8 cellular contexts compared by ENCODE assay signal in the genomic region with DNA sequence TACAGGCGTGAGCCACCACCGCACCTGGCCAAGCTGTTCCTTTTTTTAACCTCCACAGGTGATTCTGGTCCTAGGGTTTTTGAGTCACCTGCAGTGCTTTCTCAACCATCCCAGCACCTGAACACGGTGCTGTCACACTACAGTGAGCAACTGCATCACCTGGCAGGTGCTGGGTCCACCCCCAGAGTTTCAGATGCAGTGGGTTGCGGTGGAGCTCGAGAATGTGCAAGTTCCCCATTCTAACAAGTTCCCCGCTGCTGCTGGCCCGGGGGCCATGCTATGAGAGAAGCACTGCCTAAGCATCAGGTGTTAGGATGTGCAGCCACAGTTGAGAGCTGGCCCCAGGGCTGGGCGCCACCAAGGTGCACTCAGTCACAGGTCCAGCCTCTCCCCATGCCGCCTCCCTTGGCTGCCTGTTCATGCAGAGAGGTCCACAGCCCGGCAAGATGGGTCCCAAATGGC. TPM values are rescaled to one million over a fixed set of nuclear protein-coding genes. Genes with fewer than 3 reads are reported as not detected.
DNase-seq lines count a peak whose midpoint lies in the region; ATAC-seq, FAIRE-seq and TF ChIP-seq lines count a peak whose summit lies in the region.

No MANE protein-coding gene starts in this region.

- CTCF ChIA-PET in A673 (lab: Charles Lee), result interaction anchor here (0.6 kb wide), 2 partner anchors 146 to 151 kb away, joined by 3 to 4 read pairs; no protein-coding TSS in a partner anchor

- ATAC-seq in GM18858 (IDR thresholded peaks at IDR 0.05; ENCODE audit: unreplicated experiment) (peak; percentile 86), GM21515 (IDR thresholded peaks at IDR 0.05; ENCODE audit: unreplicated experiment) (peak; percentile 95), HG03432 (IDR thresholded peaks at IDR 0.05; ENCODE audit: unreplicated experiment) (peak; percentile 84)

- H3K4me3 ChIP-seq in small intestine (ENCODE audit: low read depth in 1 of 2, low read length in 2 of 2) (no peak overlapping the region), A673 (ENCODE audit: low read depth, low read length, poor library complexity, severe bottlenecking) (no peak overlapping the region)

- H3K27ac ChIP-seq in small intestine (ENCODE audit: low read depth in 1 of 2, low read length in 1 of 2), result no peak overlapping the region
- no peak overlapping the region for H3K27ac ChIP-seq in A673 (ENCODE audit: low read depth, low read length, poor library complexity, severe bottlenecking)

- 69 to 78% (median 72%) methylated on average over 10 of the region's 10 CpGs for WGBS in small intestine, 3 donors

- H3K36me3 ChIP-seq in small intestine (ENCODE audit: control insufficient read depth in 2 of 2, insufficient read depth in 2 of 2, low read length in 2 of 2) (peaks cover 0 to 1% of the 10 kb centered on the region in 2 donors), A673 (ENCODE audit: insufficient read depth, low read length, poor library complexity, severe bottlenecking) (no peaks in the 10 kb centered on the region)

- H3K9me3 ChIP-seq in small intestine (ENCODE audit: control insufficient read depth, low read depth) (no peaks in the 10 kb centered on the region), A673 (ENCODE audit: low read depth, low read length, poor library complexity, severe bottlenecking) (no peaks in the 10 kb centered on the region)

- no peak for TF ChIP-seq CTCF in A673 (conservative IDR thresholded peaks at IDR 0.05; ENCODE audit: low read depth, low read length)

- peak; percentile 88 for DNase-seq in mesenteric fat pad (ENCODE audit: low spot score)
- no peak for DNase-seq in DMS 273 (lab: John Stamatoyannopoulos, UW; ENCODE audit: unreplicated experiment)
- no peak for DNase-seq in small intestine
- no peak for DNase-seq in A673 (ENCODE audit: low spot score)
- DNase-seq in NCI-H345 treated with DMSO at 0.1 percent for 48 hours (lab: John Stamatoyannopoulos, UW; ENCODE audit: unreplicated experiment), result no peak

- intact Hi-C loops in A673 (cut with micrococcal nuclease; ENCODE audit: unreplicated experiment), result loop anchor here (10.0 kb wide), 1 partner anchor 178 kb away; no protein-coding TSS in a partner anchor

- FAIRE-seq in small intestine (lab: Jason Lieb, UNC), result no peak

- H3K27me3 ChIP-seq in small intestine (ENCODE audit: control insufficient read depth in 2 of 2, insufficient read depth in 2 of 2, low read length in 2 of 2), result no peaks in the 10 kb centered on the region
- H3K27me3 ChIP-seq in A673 (replicated peaks; ENCODE audit: insufficient read depth, low read depth, low read length, poor library complexity), result peaks cover 7% of the 10 kb centered on the region

- POLR2A ChIA-PET in A673 (lab: Charles Lee; ENCODE audit: low non-redundant PET), result no interaction called here

- no peaks in the 10 kb centered on the region for H3K4me1 ChIP-seq in small intestine (ENCODE audit: control insufficient read depth in 2 of 2, insufficient read depth in 1 of 2, low read depth in 1 of 2, low read length in 1 of 2)
- no peaks in the 10 kb centered on the region for H3K4me1 ChIP-seq in A673 (ENCODE audit: insufficient read depth, low read length, poor library complexity, severe bottlenecking)

- no TSS peak for BruUV-seq in A673 (replicated peaks; lab: Mats Ljungman, UMichigan)

RNA-seq across cellular contexts. Expression of gene ISG20, which starts 18.0 kb away (rescaled TPM):
- total RNA-seq in mesenteric fat pad, result 16.2 TPM
- polyA plus RNA-seq in small intestine, result 100 to 1,000 TPM in 2 of 3 donors, 10 to 100 TPM in 1; 64.5 to 434 (median 132) TPM
- 1.8 and 3.3 TPM in 2 replicates for total RNA-seq in A673 (2021)

RNA-seq across cellular contexts. Expression of gene AEN, which starts 35.7 kb away (rescaled TPM):
- 23.3 TPM for total RNA-seq in mesenteric fat pad
- polyA plus RNA-seq in small intestine, result 10 to 100 TPM in 2 of 3 donors, 1 to 10 TPM in 1; 5.4 to 16.8 (median 14.4) TPM
- 44.4 and 52.4 TPM in 2 replicates for total RNA-seq in A673 (2021)
